In genomic region chr17:67992541-67993152, GRCh38 we compare ENCODE assay signal across 8 cellular contexts. TPM values are rescaled to one million over a fixed set of nuclear protein-coding genes. Genes with fewer than 3 reads are reported as not detected.
DNase-seq lines count a peak whose midpoint lies in the region; ATAC-seq and TF ChIP-seq lines count a peak whose summit lies in the region.

No MANE protein-coding gene starts in this region.

- CTCF ChIA-PET in CD4-positive, alpha-beta memory T cell (lab: Charles Lee; ENCODE audit: partially characterized antibody): interaction anchor here (1.3 kb wide), 1 partner anchor 27 kb away, joined by 4 read pairs; no protein-coding TSS in a partner anchor

- H3K36me3 ChIP-seq in CD4-positive, alpha-beta memory T cell (ENCODE audit: insufficient read depth, low read length): no peaks in the 10 kb centered on the region
- no peaks in the 10 kb centered on the region for H3K36me3 ChIP-seq in adrenal gland (replicated peaks in 1 of 2)
- H3K36me3 ChIP-seq in kidney epithelial cell (ENCODE audit: control insufficient read depth, insufficient read depth, low read length): no peaks in the 10 kb centered on the region
- H3K36me3 ChIP-seq in stomach: no peaks in the 10 kb centered on the region

- no peaks in the 10 kb centered on the region for H3K9me3 ChIP-seq in CD4-positive, alpha-beta memory T cell (ENCODE audit: control insufficient read depth in 1 of 2, low read length in 2 of 2)
- H3K9me3 ChIP-seq in adrenal gland (replicated peaks in 1 of 3) (no peaks in the 10 kb centered on the region), stomach (no peaks in the 10 kb centered on the region)

- H3K27me3 ChIP-seq in CD4-positive, alpha-beta memory T cell (ENCODE audit: insufficient read depth, low read length): peaks cover 13% of the 10 kb centered on the region
- no peaks in the 10 kb centered on the region for H3K27me3 ChIP-seq in adrenal gland
- no peaks in the 10 kb centered on the region for H3K27me3 ChIP-seq in kidney epithelial cell (ENCODE audit: control insufficient read depth, insufficient read depth, low read length)
- H3K27me3 ChIP-seq in stomach: peaks cover 0 to 13% (median 0%) of the 10 kb centered on the region in 3 donors

- H3K27me3 Mint-ChIP-seq in CD4-positive, alpha-beta memory T cell: peaks cover 9 to 12% of the 10 kb centered on the region in 2 donors

- H3K4me3 ChIP-seq in CD4-positive, alpha-beta memory T cell (ENCODE audit: low read length in 2 of 2): peak overlapping the region; percentile 25 to 63
- H3K4me3 ChIP-seq in adrenal gland (peak overlapping the region; percentile 62 to 84 (median 66)), kidney epithelial cell (ENCODE audit: low read depth, low read length) (peak overlapping the region; percentile 53), stomach (peak overlapping the region; percentile 59 to 68 (median 63))

- H3K27ac Mint-ChIP-seq in CD4-positive, alpha-beta memory T cell: peak overlapping the region; percentile 84 to 95 (median 88)

- peak; percentile 2 for ATAC-seq in HG03045 (IDR thresholded peaks at IDR 0.05; ENCODE audit: unreplicated experiment)
- no peak for ATAC-seq in HG02970 (IDR thresholded peaks at IDR 0.05; ENCODE audit: low FRiP score, unreplicated experiment)
- ATAC-seq in GM18520 (IDR thresholded peaks at IDR 0.05; ENCODE audit: unreplicated experiment): no peak

- H3K4me1 Mint-ChIP-seq in CD4-positive, alpha-beta memory T cell: peaks cover 19 to 34% (median 26%) of the 10 kb centered on the region in 4 donors

- WGBS in adrenal gland, 4 donors: 7 to 18% (median 13%) methylated on average over 12 to 19 of the region's 19 CpGs
- 6 to 7% (median 6%) methylated on average over 18 to 19 of the region's 19 CpGs for WGBS in stomach, 5 donors

- peaks cover 0 to 5% (median 0%) of the 10 kb centered on the region in 8 donors for H3K9me3 Mint-ChIP-seq in CD4-positive, alpha-beta memory T cell

- intact Hi-C loops in CD4-positive, alpha-beta memory T cell (cut with micrococcal nuclease): no loop called here
- intact Hi-C loops in adrenal gland (cut with DNase I) (no loop called here), stomach (cut with DNase I; ENCODE audit: low total_unique reads) (no loop called here)

- DNase-seq in CD4-positive, alpha-beta memory T cell: peak in 1 of 5 donors; percentile 10
- DNase-seq in adrenal gland: no peak
- no peak for DNase-seq in kidney epithelial cell (ENCODE audit: low read depth)
- no peak for DNase-seq in stomach
- no peak for DNase-seq in AG08396 (ENCODE audit: low spot score)

- POLR2A ChIA-PET in CD4-positive, alpha-beta memory T cell (lab: Charles Lee; ENCODE audit: partially characterized antibody): interaction anchor here (1.3 kb wide), 1 partner anchor 27 kb away, joined by 6 read pairs; no protein-coding TSS in a partner anchor

- H3K4me3 Mint-ChIP-seq in CD4-positive, alpha-beta memory T cell: peak overlapping the region; percentile 85 to 97 (median 94)

- peak overlapping the region; percentile 33 for H3K27ac ChIP-seq in CD4-positive, alpha-beta memory T cell (ENCODE audit: low read depth, low read length)
- H3K27ac ChIP-seq in adrenal gland (peak overlapping the region; percentile 62 to 97 (median 89)), stomach (peak overlapping the region; percentile 81 to 95 (median 95))

- TF ChIP-seq POLR2A in adrenal gland (IDR thresholded peaks at IDR 0.05): no peak
- no peak for TF ChIP-seq POLR2A in stomach (IDR thresholded peaks at IDR 0.05)

- no peak for TF ChIP-seq EP300 in stomach (IDR thresholded peaks at IDR 0.05)

- peaks cover 0 to 9% of the 10 kb centered on the region in 2 donors for H3K36me3 Mint-ChIP-seq in CD4-positive, alpha-beta memory T cell

- TF ChIP-seq CTCF in adrenal gland (IDR thresholded peaks at IDR 0.05) (no peak), kidney epithelial cell (IDR thresholded peaks at IDR 0.05; ENCODE audit: insufficient read depth, low read length, poor library complexity, severe bottlenecking) (no peak), stomach (IDR thresholded peaks at IDR 0.05) (no peak)

- H3K4me1 ChIP-seq in CD4-positive, alpha-beta memory T cell (ENCODE audit: insufficient read depth, low read length): peaks cover 34% of the 10 kb centered on the region
- H3K4me1 ChIP-seq in adrenal gland (replicated peaks in 1 of 2): peaks cover 15 to 24% of the 10 kb centered on the region in 2 donors
- peaks cover 26 to 42% (median 35%) of the 10 kb centered on the region in 4 donors for H3K4me1 ChIP-seq in stomach

RNA-seq across cellular contexts. Expression of gene C17orf58, which starts 3.6 kb away (rescaled TPM):
- 1 to 10 TPM in 1 of 2 experiments, under 1 TPM in 1; 0.97 to 1.3 TPM for total RNA-seq in CD4-positive, alpha-beta memory T cell
- 1 to 10 TPM in 1 of 2 donors, under 1 TPM in 1; 0.58 to 1.4 TPM for polyA plus RNA-seq in CD4-positive, alpha-beta memory T cell
- 10 to 100 TPM in 5 of 8 donors, 1 to 10 TPM in 3; 3.7 to 19.4 (median 11.0) TPM for total RNA-seq in adrenal gland
- polyA plus RNA-seq in adrenal gland: 1 to 10 TPM; 6.2 to 9.7 (median 9.1) TPM
- 10.4 and 14.7 TPM in 2 replicates for total RNA-seq in kidney epithelial cell
- 10 to 100 TPM in 3 of 5 donors, 1 to 10 TPM in 1, not detected in 1; 4.9 to 32.2 (median 19.5) TPM for total RNA-seq in stomach
- 10 to 100 TPM in 1 of 3 donors, 1 to 10 TPM in 2; 9.6 to 23.1 (median 10.0) TPM for polyA plus RNA-seq in stomach

RNA-seq across cellular contexts. Expression of gene KPNA2, which starts 42.9 kb away (rescaled TPM):
- 10 to 100 TPM; 12.6 to 14.7 TPM for total RNA-seq in CD4-positive, alpha-beta memory T cell
- polyA plus RNA-seq in CD4-positive, alpha-beta memory T cell: 10 to 100 TPM; 23.5 to 34.1 TPM
- total RNA-seq in adrenal gland (10 to 100 TPM; 12.2 to 31.7 (median 22.8) TPM), kidney epithelial cell (79.1 and 91.9 TPM in 2 replicates), stomach (10 to 100 TPM in 2 of 5 donors, 1 to 10 TPM in 2, under 1 TPM in 1; 0.58 to 26.3 (median 5.4) TPM)
- polyA plus RNA-seq in adrenal gland (10 to 100 TPM in 1 of 3 donors, 1 to 10 TPM in 2; 5.1 to 38.7 (median 8.5) TPM), stomach (10 to 100 TPM; 12.1 to 23.7 (median 21.0) TPM)

Comparison
In these comparisons a context has a peak if more than half of its experiments do, and no peak if none do; other contexts are left out.
1. H3K27ac ChIP-seq: peak in every context shown above with its lines; median percentile 95 in stomach; 89 in adrenal gland; 33 in CD4-positive, alpha-beta memory T cell.